ENCODE assay signal across 23 cellular contexts in genomic region chr2:204335642-204336041, GRCh38.
DNase-seq lines count a peak whose midpoint lies in the region; ATAC-seq lines count a peak whose summit lies in the region.
"Had no signal": no experiment of that assay in that cellular context is flagged by ENCODE, and none has a peak within 500 bp of the region (broad histone marks: within the 10 kb centered on the region; RNA-seq: fewer than 3 reads in every experiment).

No MANE protein-coding gene starts in this region.

- no peak overlapping the region for H3K4me2 ChIP-seq in mesendoderm (ENCODE audit: low read length)
- H3K4me2 ChIP-seq: BLaER1 treated with 17β-estradiol and CSF1 and Interleukin-3, amounts not matched to agents 10 nM and 100 nM; PC-9; SK-N-SH had no signal

- H2BK5ac ChIP-seq in mesendoderm (ENCODE audit: low read length) = no peak overlapping the region

- H3K18ac ChIP-seq in mesendoderm (ENCODE audit: low read length) = no peak overlapping the region

- H3K36me3 ChIP-seq in SJCRH30 = no peaks in the 10 kb centered on the region
- no peaks in the 10 kb centered on the region for H3K36me3 ChIP-seq in mesendoderm (ENCODE audit: control insufficient read depth, insufficient read depth, low read length)
- H3K36me3 ChIP-seq: BLaER1 treated with 17β-estradiol and CSF1 and Interleukin-3, amounts not matched to agents 10 nM and 100 nM; HAP-1 had no signal

- no peaks in the 10 kb centered on the region for H3K79me1 ChIP-seq in mesendoderm (ENCODE audit: low read length)

- H3K36me3 Mint-ChIP-seq in stimulated activated effector memory CD8-positive, alpha-beta T cell treated with anti-CD3 and anti-CD28 coated beads, Interleukin-12 subunit alpha, Interleukin-12 subunit beta, amount 100 ng/mL, for 72 hours = no peaks in the 10 kb centered on the region
- H3K36me3 Mint-ChIP-seq: CD4-positive, alpha-beta memory T cell; IgD-negative memory B cell had no signal

- no peak overlapping the region for H3K56ac ChIP-seq in mesendoderm (ENCODE audit: low read length)

- peak in 2 of 3 experiments; percentile 25 to 72 for DNase-seq in NCI-H1417 (lab: John Stamatoyannopoulos, UW)
- no peak for DNase-seq in NCI-H1417 treated with DMSO at 0.1 percent for 48 hours (lab: John Stamatoyannopoulos, UW)
- peak in 1 of 2 experiments; percentile 42 for DNase-seq in SJCRH30
- DNase-seq in mesendoderm = peak; percentile 33
- no peak for DNase-seq in stimulated activated effector memory CD8-positive, alpha-beta T cell treated with anti-CD3 and anti-CD28 coated beads, Interleukin-12 subunit alpha, Interleukin-12 subunit beta, amount 100 ng/mL, for 72 hours (ENCODE audit: low spot score in 2 of 2)
- no peak for DNase-seq in foreskin melanocyte
- no peak for DNase-seq in DMS79 treated with DMSO at 0.1 percent for 48 hours (lab: John Stamatoyannopoulos, UW)
- DNase-seq: ACHN; CD4-positive, alpha-beta memory T cell; MV-4-11; NCI-H1105 treated with DMSO at 0.1 percent for 48 hours; NCI-H1694 treated with DMSO at 0.1 percent for 48 hours; NCI-H526; PC-9; RPMI8226; SHP77; SK-N-SH had no signal

- H2BK15ac ChIP-seq in mesendoderm (replicated peaks; ENCODE audit: low read depth) = no peak overlapping the region

- no peak overlapping the region for H3K4me3 Mint-ChIP-seq in stimulated activated effector memory CD8-positive, alpha-beta T cell treated with anti-CD3 and anti-CD28 coated beads, Interleukin-12 subunit alpha, Interleukin-12 subunit beta, amount 100 ng/mL, for 72 hours
- H3K4me3 Mint-ChIP-seq: CD4-positive, alpha-beta memory T cell; IgD-negative memory B cell had no signal

- H3K79me2 ChIP-seq in mesendoderm (ENCODE audit: control insufficient read depth, insufficient read depth, low read length) = no peaks in the 10 kb centered on the region

- no peak overlapping the region for H3K9ac ChIP-seq in mesendoderm (ENCODE audit: low read length)
- H3K9ac ChIP-seq: BLaER1 treated with 17β-estradiol and CSF1 and Interleukin-3, amounts not matched to agents 10 nM and 100 nM; GM23248; SK-N-SH had no signal

- no peak overlapping the region for H2AK5ac ChIP-seq in mesendoderm (ENCODE audit: low read length)

- H3K23ac ChIP-seq in mesendoderm (ENCODE audit: low read length) = no peak overlapping the region

- H3K9me3 ChIP-seq in SJCRH30 (replicated peaks) = peaks cover 3% of the 10 kb centered on the region; the same call in 1 of the 2 replicates
- H3K9me3 ChIP-seq: BLaER1 treated with 17β-estradiol and CSF1 and Interleukin-3, amounts not matched to agents 10 nM and 100 nM; HAP-1; SK-N-SH had no signal

- no peak overlapping the region for H3K4me3 ChIP-seq in SJCRH30
- no peak overlapping the region for H3K4me3 ChIP-seq in mesendoderm (ENCODE audit: low read length)
- H3K4me3 ChIP-seq: BLaER1 treated with 17β-estradiol and CSF1 and Interleukin-3, amounts not matched to agents 10 nM and 100 nM; GM23248; HAP-1; PC-9 had no signal

- H4K8ac ChIP-seq in mesendoderm (ENCODE audit: low read depth, low read length) = no peak overlapping the region

- no peak overlapping the region for H4K5ac ChIP-seq in mesendoderm (ENCODE audit: low read length)

- H3K4me1 ChIP-seq in SJCRH30 = peaks cover 39% of the 10 kb centered on the region
- H3K4me1 ChIP-seq in mesendoderm (ENCODE audit: control insufficient read depth, low read depth, low read length) = no peaks in the 10 kb centered on the region
- H3K4me1 ChIP-seq: BLaER1 treated with 17β-estradiol and CSF1 and Interleukin-3, amounts not matched to agents 10 nM and 100 nM; HAP-1 had no signal

- H3K27me3 ChIP-seq in SJCRH30 (no peaks in the 10 kb centered on the region), mesendoderm (ENCODE audit: insufficient read depth, low read length, poor library complexity) (no peaks in the 10 kb centered on the region)
- H3K27me3 ChIP-seq: BLaER1 treated with 17β-estradiol and CSF1 and Interleukin-3, amounts not matched to agents 10 nM and 100 nM had no signal

- ATAC-seq in stimulated activated effector memory CD8-positive, alpha-beta T cell treated with anti-CD3 and anti-CD28 coated beads, Interleukin-12 subunit alpha, Interleukin-12 subunit beta, amount 100 ng/mL, for 72 hours = peak; percentile 16
- no peak for ATAC-seq in HG03460 (IDR thresholded peaks at IDR 0.05; ENCODE audit: unreplicated experiment)

- H3K27ac ChIP-seq in SJCRH30 (peak overlapping the region; percentile 34; the same call in 1 of the 2 replicates), mesendoderm (ENCODE audit: low read depth, low read length) (no peak overlapping the region)
- H3K27ac ChIP-seq: 22Rv1; BLaER1 treated with 17β-estradiol and CSF1 and Interleukin-3, amounts not matched to agents 10 nM and 100 nM; GM23248; PC-9 had no signal

- H2BK120ac ChIP-seq in mesendoderm (ENCODE audit: low read depth, low read length) = no peak overlapping the region

- H3K9me3 Mint-ChIP-seq in stimulated activated effector memory CD8-positive, alpha-beta T cell treated with anti-CD3 and anti-CD28 coated beads, Interleukin-12 subunit alpha, Interleukin-12 subunit beta, amount 100 ng/mL, for 72 hours = no peaks in the 10 kb centered on the region
- H3K9me3 Mint-ChIP-seq: CD4-positive, alpha-beta memory T cell had no signal

- no peaks in the 10 kb centered on the region for H3K4me1 Mint-ChIP-seq in stimulated activated effector memory CD8-positive, alpha-beta T cell treated with anti-CD3 and anti-CD28 coated beads, Interleukin-12 subunit alpha, Interleukin-12 subunit beta, amount 100 ng/mL, for 72 hours
- H3K4me1 Mint-ChIP-seq: IgD-negative memory B cell had no signal

- no peak overlapping the region for H3K27ac Mint-ChIP-seq in stimulated activated effector memory CD8-positive, alpha-beta T cell treated with anti-CD3 and anti-CD28 coated beads, Interleukin-12 subunit alpha, Interleukin-12 subunit beta, amount 100 ng/mL, for 72 hours
- H3K27ac Mint-ChIP-seq: CD4-positive, alpha-beta memory T cell; IgD-negative memory B cell had no signal

- no peak overlapping the region for H3K4ac ChIP-seq in mesendoderm (ENCODE audit: low read depth, low read length)

Comparison
In these comparisons a context has a peak if more than half of its experiments do, and no peak if none do; other contexts are left out.
1. DNase-seq: peak in NCI-H1417 (2 of 3) and mesendoderm (single experiment); none in NCI-H1417 treated with DMSO at 0.1 percent for 48 hours (single experiment), stimulated activated effector memory CD8-positive, alpha-beta T cell treated with anti-CD3 and anti-CD28 coated beads, Interleukin-12 subunit alpha, Interleukin-12 subunit beta, amount 100 ng/mL, for 72 hours (0 of 2), foreskin melanocyte (single experiment) and DMS79 treated with DMSO at 0.1 percent for 48 hours (single experiment).